1 cellular context compared by ENCODE assay signal in genomic region chr7:30912454-30912985, GRCh38.
TF ChIP-seq lines count a peak whose summit lies in the region.

No MANE protein-coding gene starts in this region.

TF ChIP-seq in HepG2, 621 proteins besides CTCF, POLR2A, EP300 and RAD21:
- TF ChIP-seq NONO (IDR thresholded peaks at IDR 0.05) (no peak), NONO (CRISPR knock-in tag; conservative IDR thresholded peaks at IDR 0.05) (no peak), MBD4 (IDR thresholded peaks at IDR 0.05; ENCODE audit: borderline replicate concordance, low read length) (no peak), ZNF276 (CRISPR knock-in tag; IDR thresholded peaks at IDR 0.05; ENCODE audit: low read depth) (no peak), ZNF768 (CRISPR knock-in tag; IDR thresholded peaks at IDR 0.05) (no peak), ZNF326 (CRISPR knock-in tag; IDR thresholded peaks at IDR 0.05; ENCODE audit: borderline replicate concordance) (no peak)
- TF ChIP-seq, protein P1, sequence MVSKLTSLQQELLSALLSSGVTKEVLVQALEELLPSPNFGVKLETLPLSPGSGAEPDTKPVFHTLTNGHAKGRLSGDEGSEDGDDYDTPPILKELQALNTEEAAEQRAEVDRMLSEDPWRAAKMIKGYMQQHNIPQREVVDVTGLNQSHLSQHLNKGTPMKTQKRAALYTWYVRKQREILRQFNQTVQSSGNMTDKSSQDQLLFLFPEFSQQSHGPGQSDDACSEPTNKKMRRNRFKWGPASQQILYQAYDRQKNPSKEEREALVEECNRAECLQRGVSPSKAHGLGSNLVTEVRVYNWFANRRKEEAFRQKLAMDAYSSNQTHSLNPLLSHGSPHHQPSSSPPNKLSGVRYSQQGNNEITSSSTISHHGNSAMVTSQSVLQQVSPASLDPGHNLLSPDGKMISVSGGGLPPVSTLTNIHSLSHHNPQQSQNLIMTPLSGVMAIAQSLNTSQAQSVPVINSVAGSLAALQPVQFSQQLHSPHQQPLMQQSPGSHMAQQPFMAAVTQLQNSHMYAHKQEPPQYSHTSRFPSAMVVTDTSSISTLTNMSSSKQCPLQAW (CRISPR knock-in tag; IDR thresholded peaks at IDR 0.05): no peak
- TF ChIP-seq, protein P2, sequence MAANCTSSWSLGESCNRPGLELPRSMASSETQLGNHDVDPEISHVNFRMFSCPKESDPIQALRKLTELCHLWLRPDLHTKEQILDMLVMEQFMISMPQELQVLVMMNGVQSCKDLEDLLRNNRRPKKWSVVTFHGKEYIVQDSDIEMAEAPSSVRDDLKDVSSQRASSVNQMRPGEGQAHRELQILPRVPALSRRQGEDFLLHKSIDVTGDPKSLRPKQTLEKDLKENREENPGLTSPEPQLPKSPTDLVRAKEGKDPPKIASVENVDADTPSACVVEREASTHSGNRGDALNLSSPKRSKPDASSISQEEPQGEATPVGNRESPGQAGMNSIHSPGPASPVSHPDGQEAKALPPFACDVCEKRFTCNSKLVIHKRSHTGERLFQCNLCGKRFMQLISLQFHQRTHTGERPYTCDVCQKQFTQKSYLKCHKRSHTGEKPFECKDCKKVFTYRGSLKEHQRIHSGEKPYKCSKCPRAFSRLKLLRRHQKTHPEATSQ (CRISPR knock-in tag; IDR thresholded peaks at IDR 0.05; ENCODE audit: borderline replicate concordance): no peak
TF ChIP-seq in HepG2: peak in this region for 0.
